ENCODE assay signal across 8 cellular contexts in genomic region chr12:47717443-47718193, GRCh38. TPM values are rescaled to one million over a fixed set of nuclear protein-coding genes. Genes with fewer than 3 reads are reported as not detected.
DNase-seq lines count a peak whose midpoint lies in the region; ATAC-seq, FAIRE-seq and TF ChIP-seq lines count a peak whose summit lies in the region.

No MANE protein-coding gene starts in this region.

- no peak for TF ChIP-seq EP300 in ovary (IDR thresholded peaks at IDR 0.05)

- peak overlapping the region; percentile 49 to 84 for H3K27ac ChIP-seq in ovary

- intact Hi-C loops in Right ventricle myocardium superior (cut with DNase I) (loop anchor here (2.0 kb wide), 1 partner anchor 59 kb away; no protein-coding TSS in a partner anchor), ovary (cut with DNase I) (loop anchor here (5.0 to 10.0 kb wide), 4 partner anchors 40 to 120 kb away; partner anchors contain the start of gene RAPGEF3 (in 1 of the 4))

- peak; percentile 24 to 54 (median 39) for TF ChIP-seq CTCF in ovary (IDR thresholded peaks at IDR 0.05)

- WGBS in ovary, 3 donors = 19 to 25% (median 23%) methylated on average over 13 of the region's 13 CpGs

- DNase-seq in Kasumi-1 (lab: John Stamatoyannopoulos, UW) (peak; percentile 75 to 87), SHP77 treated with DMSO at 0.1 percent for 48 hours (lab: John Stamatoyannopoulos, UW) (peak; percentile 38), amniotic stem cell (lab: John Stamatoyannopoulos, UW) (peak; percentile 64), Right ventricle myocardium superior (peak; percentile 93), ovary (peak; percentile 74 to 86 (median 79))
- DNase-seq in NK-92 treated with Interleukin-12 subunit alpha and Interleukin-12 subunit beta, amount 100 ng/mL, for 24 hours (lab: John Stamatoyannopoulos, UW) = no peak

- no peaks in the 10 kb centered on the region for H3K9me3 ChIP-seq in ovary

- no peaks in the 10 kb centered on the region for H3K27me3 ChIP-seq in ovary

- H3K4me1 ChIP-seq in ovary (ENCODE audit: insufficient read depth) = peaks cover 39% of the 10 kb centered on the region

- ATAC-seq in Right ventricle myocardium superior (ENCODE audit: poor library complexity) (peak; percentile 91), GM21423 (IDR thresholded peaks at IDR 0.05; ENCODE audit: unreplicated experiment) (no peak)

- H3K36me3 ChIP-seq in ovary = no peaks in the 10 kb centered on the region

- peak; percentile 62 for FAIRE-seq in G401.6 (lab: Jason Lieb, UNC)

- H3K4me3 ChIP-seq in ovary = no peak overlapping the region

- TF ChIP-seq POLR2A in ovary (IDR thresholded peaks at IDR 0.05) = no peak

RNA-seq across cellular contexts. Expression of gene ENDOU, which starts 7.7 kb away (rescaled TPM):
- total RNA-seq in Right ventricle myocardium superior (0.11 TPM), ovary (1 to 10 TPM in 5 of 7 donors, under 1 TPM in 2; 0.69 to 3.6 (median 1.3) TPM)
- 1 to 10 TPM; 1.4 to 1.6 TPM for polyA plus RNA-seq in ovary

RNA-seq across cellular contexts. Expression of gene RPAP3, which starts 11.8 kb away (rescaled TPM):
- total RNA-seq in Right ventricle myocardium superior (22.7 TPM), ovary (10 to 100 TPM; 18.4 to 71.3 (median 41.8) TPM)
- 10 to 100 TPM; 15.6 to 18.6 TPM for polyA plus RNA-seq in ovary

RNA-seq across cellular contexts. Expression of gene RAPGEF3, which starts 41.1 kb away (rescaled TPM):
- total RNA-seq in Right ventricle myocardium superior (30.6 TPM), ovary (100 to 1,000 TPM in 3 of 7 donors, 10 to 100 TPM in 4; 50.4 to 132 (median 93.5) TPM)
- polyA plus RNA-seq in ovary = 10 to 100 TPM; 16.9 to 68.4 TPM

RNA-seq across cellular contexts. Expression of gene SLC48A1, which starts 55.4 kb away (rescaled TPM):
- total RNA-seq in Right ventricle myocardium superior (26.8 TPM), ovary (100 to 1,000 TPM in 2 of 7 donors, 10 to 100 TPM in 5; 36.7 to 143 (median 98.3) TPM)
- 10 to 100 TPM; 24.1 to 41.1 TPM for polyA plus RNA-seq in ovary
